11 cellular contexts compared by ENCODE assay signal in genomic region chr13:99227909-99228688, GRCh38. TPM values are rescaled to one million over a fixed set of nuclear protein-coding genes. Genes with fewer than 3 reads are reported as not detected.
A peak's percentile ranks its signal among the peaks of the same experiment; 100 is the strongest.
DNase-seq lines count a peak whose midpoint lies in the region; ATAC-seq and TF ChIP-seq lines count a peak whose summit lies in the region.
"Had no signal": no experiment of that assay in that cellular context is flagged by ENCODE, and none has a peak within 500 bp of the region (broad histone marks: within the 10 kb centered on the region; RNA-seq: fewer than 3 reads in every experiment).

No MANE protein-coding gene starts in this region.

- H3K36me3 ChIP-seq in mesodermal cell (ENCODE audit: control insufficient read depth, insufficient read depth, low read length), result peaks cover 4% of the 10 kb centered on the region

- H3K4me1 ChIP-seq in mesodermal cell (ENCODE audit: control insufficient read depth, insufficient read depth, low read length, poor library complexity, severe bottlenecking), result no peaks in the 10 kb centered on the region

- no peak for TF ChIP-seq CTCF in CD4-positive, alpha-beta T cell (IDR thresholded peaks at IDR 0.05)
- TF ChIP-seq CTCF in HL-60 (IDR thresholded peaks at IDR 0.05; ENCODE audit: insufficient read depth, low read length), result no peak

- no peak overlapping the region for H3K27ac ChIP-seq in CD4-positive, alpha-beta T cell (ENCODE audit: low read depth, low read length)
- H3K27ac ChIP-seq in HL-60 (replicated peaks), result peak overlapping the region; percentile 43
- H3K27ac ChIP-seq in mesodermal cell (ENCODE audit: low read depth, low read length, severe bottlenecking), result peak overlapping the region; percentile 30

- H3K4me3 Mint-ChIP-seq in CD4-positive, alpha-beta T cell, result peak overlapping the region; percentile 69
- peak overlapping the region; percentile 96 for H3K4me3 Mint-ChIP-seq in T-helper 17 cell

- H3K4me3 ChIP-seq in HL-60 (replicated peaks; ENCODE audit: insufficient read depth, low read length) (no peak overlapping the region), mesodermal cell (ENCODE audit: extremely low read depth, insufficient read depth, low read length, poor library complexity, severe bottlenecking) (no peak overlapping the region)

- peaks cover 43% of the 10 kb centered on the region for H3K36me3 Mint-ChIP-seq in CD4-positive, alpha-beta T cell (ENCODE audit: low read depth)
- peaks cover 9% of the 10 kb centered on the region for H3K36me3 Mint-ChIP-seq in T-helper 17 cell (ENCODE audit: low read depth)

- no peaks in the 10 kb centered on the region for H3K9me3 Mint-ChIP-seq in CD4-positive, alpha-beta T cell

- POLR2A ChIA-PET in CD4-positive, alpha-beta T cell (lab: Charles Lee), result interaction anchor here (0.8 to 1.6 kb wide), 4 partner anchors 9 to 27 kb away, joined by 3 to 10 read pairs (median 5); partner anchors contain the start of gene UBAC2

- WGBS in mesodermal cell (ENCODE audit: insufficient coverage in 2 of 2), 2 experiments, result 94 to 97% methylated on average over 6 to 10 of the region's 15 CpGs

- DNase-seq in CD4-positive, alpha-beta T cell, result no peak
- DNase-seq in HL-60 (ENCODE audit: low read depth in 1 of 2, low spot score in 1 of 2) (peak; percentile 94 to 97), T-helper 17 cell (no peak), NCI-H1092 treated with DMSO at 0.1 percent for 48 hours (lab: John Stamatoyannopoulos, UW) (no peak), NCI-H524 (lab: John Stamatoyannopoulos, UW) (no peak)
- DNase-seq in stimulated activated naive CD4-positive, alpha-beta T cell (lab: John Stamatoyannopoulos, UW), result no peak
- no peak for DNase-seq in stimulated activated CD4-positive, alpha-beta T cell treated with anti-CD3 and anti-CD28 coated beads, Interleukin-15, amount 100 ng/mL, for 24 hours
- DNase-seq: DMS153 had no signal

- H3K4me1 Mint-ChIP-seq in CD4-positive, alpha-beta T cell (ENCODE audit: low read depth), result peaks cover 86% of the 10 kb centered on the region
- H3K4me1 Mint-ChIP-seq in T-helper 17 cell, result peaks cover 59% of the 10 kb centered on the region

- CTCF ChIA-PET in CD4-positive, alpha-beta T cell (lab: Charles Lee), result interaction anchor here (1.1 to 1.8 kb wide), 2 partner anchors 23 to 30 kb away, joined by 5 read pairs; partner anchors contain the start of gene GPR18

- intact Hi-C loops in CD4-positive, alpha-beta T cell (cut with DNase I, micrococcal nuclease), result no loop called here

- H3K9me3 ChIP-seq in CD4-positive, alpha-beta T cell (ENCODE audit: control insufficient read depth, low read length), result no peaks in the 10 kb centered on the region
- no peaks in the 10 kb centered on the region for H3K9me3 ChIP-seq in T-helper 17 cell (ENCODE audit: control insufficient read depth, low read length, poor library complexity, severe bottlenecking)
- no peaks in the 10 kb centered on the region for H3K9me3 ChIP-seq in mesodermal cell (ENCODE audit: control insufficient read depth, low read length)

- no peaks in the 10 kb centered on the region for H3K27me3 Mint-ChIP-seq in CD4-positive, alpha-beta T cell
- no peaks in the 10 kb centered on the region for H3K27me3 Mint-ChIP-seq in T-helper 17 cell
- H3K27me3 Mint-ChIP-seq: type B pancreatic cell had no signal

- no peak for ATAC-seq in CD4-positive, alpha-beta T cell (ENCODE audit: poor library complexity)
- no peak for ATAC-seq in T-helper 17 cell

- H3K27me3 ChIP-seq in CD4-positive, alpha-beta T cell (ENCODE audit: control insufficient read depth, insufficient read depth, low read length), result no peaks in the 10 kb centered on the region
- H3K27me3 ChIP-seq in HL-60 (ENCODE audit: insufficient read depth, poor library complexity, severe bottlenecking), result no peaks in the 10 kb centered on the region

- H3K27ac Mint-ChIP-seq in CD4-positive, alpha-beta T cell, result peak overlapping the region; percentile 75
- peak overlapping the region; percentile 99 for H3K27ac Mint-ChIP-seq in T-helper 17 cell

RNA-seq across cellular contexts. Expression of gene UBAC2, which starts 27.4 kb away (rescaled TPM):
- total RNA-seq in CD4-positive, alpha-beta T cell, result 10 to 100 TPM; 59.8 to 67.4 TPM
- 10 to 100 TPM; 74.2 to 75.3 TPM for total RNA-seq in T-helper 17 cell
- 89.9 TPM for polyA plus RNA-seq in mesodermal cell (2013, experiment 1 of 2)
- 74.5 TPM for polyA plus RNA-seq in mesodermal cell (2013, experiment 2 of 2)

RNA-seq across cellular contexts. Expression of gene GPR18, which starts 30.1 kb away (rescaled TPM):
- total RNA-seq in CD4-positive, alpha-beta T cell, result 10 to 100 TPM; 42.9 to 45.1 TPM
- 10 to 100 TPM; 10.1 to 13.6 TPM for total RNA-seq in T-helper 17 cell
- not detected for polyA plus RNA-seq in mesodermal cell (2013, experiment 1 of 2)
- polyA plus RNA-seq in mesodermal cell (2013, experiment 2 of 2), result not detected
- total RNA-seq: fibroblast of villous mesenchyme had no signal

Comparison
In these comparisons a context has a peak if more than half of its experiments do, and no peak if none do; other contexts are left out.
1. DNase-seq: peak in HL-60 (2 of 2); none in CD4-positive, alpha-beta T cell (0 of 10), T-helper 17 cell (0 of 3), NCI-H1092 treated with DMSO at 0.1 percent for 48 hours (single experiment), stimulated activated naive CD4-positive, alpha-beta T cell (0 of 6), NCI-H524 (0 of 2) and stimulated activated CD4-positive, alpha-beta T cell treated with anti-CD3 and anti-CD28 coated beads, Interleukin-15, amount 100 ng/mL, for 24 hours (single experiment).